Comparison of ENCODE assay signal across 8 cellular contexts in genomic region chr3:20563985-20564384, GRCh38.
"Had no signal": no experiment of that assay in that cellular context is flagged by ENCODE, and none has a peak within 500 bp of the region (broad histone marks: within the 10 kb centered on the region; RNA-seq: fewer than 3 reads in every experiment).

No MANE protein-coding gene starts in this region.

- H2AFZ ChIP-seq: GM23338 had no signal

- H3K4me2 ChIP-seq: GM23338 had no signal

- ATAC-seq: GM23338, HCT116 had no signal

- H3K4me1 ChIP-seq: HAP-1 had no signal

- H3K36me3 ChIP-seq: HAP-1 had no signal

- H3K9me3 Mint-ChIP-seq: GM23338, HFFc6 had no signal

- H3K4me3 Mint-ChIP-seq: GM23338, HFFc6 had no signal

- H3K4me1 Mint-ChIP-seq: GM23338 had no signal

- H3K4me3 ChIP-seq: GM23338, HAP-1 had no signal

- H3K27ac Mint-ChIP-seq: GM23338, HFFc6 had no signal

- H3K9me3 ChIP-seq: HAP-1 had no signal

- FAIRE-seq: HTR-8/SVneo had no signal

- DNase-seq: H7, HFFc6, Kasumi-1, KBM-7 had no signal
